In the genomic region with DNA sequence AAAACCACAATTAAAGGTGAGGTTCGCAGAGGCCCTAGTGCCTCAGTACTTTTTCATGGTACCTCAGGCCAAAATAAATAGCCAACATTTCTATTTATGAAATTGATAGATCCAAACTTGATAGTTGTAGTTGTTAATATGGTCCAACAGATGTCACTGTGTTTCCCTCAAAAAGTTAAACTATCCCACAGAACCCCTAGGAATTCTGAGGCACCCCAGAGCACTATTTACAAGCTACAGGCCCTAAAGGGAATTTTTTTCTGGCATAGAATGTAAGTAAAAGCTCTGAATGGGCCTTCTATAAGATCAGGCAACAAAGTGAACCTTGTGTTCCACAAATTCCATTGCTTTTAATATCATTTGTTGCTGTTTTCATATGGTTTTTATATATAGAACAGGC, we compare ENCODE assay signal across 8 cellular contexts. TPM values are rescaled to one million over a fixed set of nuclear protein-coding genes. Genes with fewer than 3 reads are reported as not detected.
DNase-seq lines count a peak whose midpoint lies in the region; ATAC-seq and TF ChIP-seq lines count a peak whose summit lies in the region.

No MANE protein-coding gene starts in this region.

- H3K4me1 ChIP-seq in psoas muscle = no peaks in the 10 kb centered on the region

- H3K4me3 ChIP-seq in astrocyte of the spinal cord (ENCODE audit: low read depth, low read length) (no peak overlapping the region), psoas muscle (no peak overlapping the region)

- intact Hi-C loops in CD14-positive monocyte (cut with micrococcal nuclease) (loop anchor here (10.0 kb wide), 2 partner anchors 99 to 201 kb away; no protein-coding TSS in a partner anchor), psoas muscle (cut with DNase I) (loop anchor here (5.0 to 10.0 kb wide), 2 partner anchors 579 to 581 kb away; no protein-coding TSS in a partner anchor)

- no peak for DNase-seq in CD14-positive monocyte (ENCODE audit: low spot score)
- peak; percentile 60 for DNase-seq in HCEC 1CT
- peak; percentile 37 for DNase-seq in astrocyte of the spinal cord (ENCODE audit: low read depth, low spot score)
- DNase-seq in mesothelial cell of epicardium (ENCODE audit: low spot score in 2 of 2, unreplicated experiment in 2 of 2) = no peak
- DNase-seq in psoas muscle = no peak

- peaks cover 0 to 2% of the 10 kb centered on the region in 2 donors for H3K36me3 Mint-ChIP-seq in CD14-positive monocyte
- no peaks in the 10 kb centered on the region for H3K36me3 Mint-ChIP-seq in mesothelial cell of epicardium

- WGBS in psoas muscle, 3 donors = 75 to 79% (median 76%) methylated on average over 1 of the region's 1 CpG

- peak; percentile 28 for TF ChIP-seq CTCF in CD14-positive monocyte (IDR thresholded peaks at IDR 0.05)
- TF ChIP-seq CTCF in astrocyte of the spinal cord (IDR thresholded peaks at IDR 0.05; ENCODE audit: low read depth, low read length) = peak; percentile 12
- TF ChIP-seq CTCF in mesothelial cell of epicardium (IDR thresholded peaks at IDR 0.05; ENCODE audit: unreplicated experiment) = peak; percentile 37
- no peak for TF ChIP-seq CTCF in psoas muscle (IDR thresholded peaks at IDR 0.05)

- ATAC-seq in GM21576 (IDR thresholded peaks at IDR 0.05; ENCODE audit: unreplicated experiment) (no peak), psoas muscle (no peak), GM18519 (IDR thresholded peaks at IDR 0.05; ENCODE audit: low FRiP score, unreplicated experiment) (no peak), HG02798 (IDR thresholded peaks at IDR 0.05; ENCODE audit: poor library complexity, unreplicated experiment) (no peak)

- no peak overlapping the region for H3K4me3 Mint-ChIP-seq in CD14-positive monocyte
- H3K4me3 Mint-ChIP-seq in mesothelial cell of epicardium = no peak overlapping the region

- H3K4me1 Mint-ChIP-seq in CD14-positive monocyte = peaks cover 25% of the 10 kb centered on the region
- peaks cover 30% of the 10 kb centered on the region for H3K4me1 Mint-ChIP-seq in mesothelial cell of epicardium

- H3K27ac ChIP-seq in psoas muscle = no peak overlapping the region

- H3K27me3 Mint-ChIP-seq in CD14-positive monocyte (ENCODE audit: low read depth in 3 of 3) = peaks cover 0 to 5% (median 1%) of the 10 kb centered on the region in 3 donors
- H3K27me3 Mint-ChIP-seq in mesothelial cell of epicardium (ENCODE audit: low read depth) = no peaks in the 10 kb centered on the region

- H3K27ac Mint-ChIP-seq in CD14-positive monocyte = no peak overlapping the region
- peak overlapping the region; percentile 64 for H3K27ac Mint-ChIP-seq in mesothelial cell of epicardium

- no peaks in the 10 kb centered on the region for H3K36me3 ChIP-seq in psoas muscle (ENCODE audit: insufficient read depth in 1 of 2, low read depth in 1 of 2)

- in situ Hi-C loops in astrocyte of the spinal cord (cut with HindIII; ENCODE audit: low sequenced_read_pairs) = no loop called here

- H3K9me3 ChIP-seq in psoas muscle = no peaks in the 10 kb centered on the region

- no peaks in the 10 kb centered on the region for H3K27me3 ChIP-seq in psoas muscle (ENCODE audit: insufficient read depth in 3 of 3, low read length in 2 of 3)

- H3K9me3 Mint-ChIP-seq in CD14-positive monocyte = peaks cover 0 to 3% (median 0%) of the 10 kb centered on the region in 7 donors
- no peaks in the 10 kb centered on the region for H3K9me3 Mint-ChIP-seq in mesothelial cell of epicardium

RNA-seq across cellular contexts. Expression of a gene that starts 3.8 kb away (rescaled TPM):
- polyA plus RNA-seq in CD14-positive monocyte (100 to 1,000 TPM in 1 of 2 donors, 10 to 100 TPM in 1; 69.3 to 125 TPM), psoas muscle (10 to 100 TPM in 2 of 3 donors, 1 to 10 TPM in 1; 6.6 to 47.7 (median 12.6) TPM)
- total RNA-seq in mesothelial cell of epicardium (59.0 to 64.7 TPM (median 62.5 TPM) in 3 replicates), psoas muscle (10 to 100 TPM in 1 of 4 donors, 1 to 10 TPM in 3; 2.5 to 15.3 (median 5.2) TPM)

Comparison
In these comparisons a context has a peak if more than half of its experiments do, and no peak if none do; other contexts are left out.
1. DNase-seq: peak in HCEC 1CT (single experiment) and astrocyte of the spinal cord (single experiment); none in CD14-positive monocyte (single experiment), mesothelial cell of epicardium (0 of 2) and psoas muscle (0 of 2).